8 cellular contexts compared by ENCODE assay signal in genomic region chr3:8443829-8444791, GRCh38. TPM values are rescaled to one million over a fixed set of nuclear protein-coding genes. Genes with fewer than 3 reads are reported as not detected.
A peak's percentile ranks its signal among the peaks of the same experiment; 100 is the strongest.
DNase-seq lines count a peak whose midpoint lies in the region; ATAC-seq, FAIRE-seq and TF ChIP-seq lines count a peak whose summit lies in the region.

No MANE protein-coding gene starts in this region.

- DNase-seq in GM12892 (ENCODE audit: insufficient read length) = no peak
- DNase-seq in MG63 = peak; percentile 88
- DNase-seq in amygdala (lab: John Stamatoyannopoulos, UW) = peak in 35 of 56 donors; percentile 12 to 61 (median 27)
- DNase-seq in left ventricle myocardium inferior = peak; percentile 77
- DNase-seq in activated T-cell treated with anti-CD3 and anti-CD28 coated beads, Interleukin-2, amount 50 U/mL, for 48 hours = no peak

- H3K4me3 ChIP-seq in MG63 = no peak overlapping the region
- peak overlapping the region; percentile 8 for H3K4me3 ChIP-seq in left ventricle myocardium inferior
- no peak overlapping the region for H3K4me3 ChIP-seq in rectal smooth muscle tissue (ENCODE audit: low read length)

- FAIRE-seq in GM12892 (lab: Jason Lieb, UNC) = peak; percentile 68

- peak overlapping the region; percentile 80 for H3K27ac ChIP-seq in left ventricle myocardium inferior (replicated peaks)
- H3K27ac ChIP-seq in rectal smooth muscle tissue (ENCODE audit: low read depth, low read length) = peak overlapping the region; percentile 82

- H3K36me3 ChIP-seq in MG63 (no peaks in the 10 kb centered on the region), left ventricle myocardium inferior (no peaks in the 10 kb centered on the region), rectal smooth muscle tissue (ENCODE audit: control insufficient read depth, insufficient read depth, low read length) (no peaks in the 10 kb centered on the region)

- H3K9me3 ChIP-seq in MG63 (no peaks in the 10 kb centered on the region), left ventricle myocardium inferior (replicated peaks) (no peaks in the 10 kb centered on the region)

- TF ChIP-seq POLR2A in GM12892 (IDR thresholded peaks at IDR 0.05; ENCODE audit: low read depth, low read length) = no peak

- no peak for TF ChIP-seq CTCF in left ventricle myocardium inferior (IDR thresholded peaks at IDR 0.05; ENCODE audit: borderline replicate concordance)

- intact Hi-C loops in left ventricle myocardium inferior (cut with micrococcal nuclease) = loop anchor here (5.0 kb wide), 2 partner anchors 163 to 178 kb away; no protein-coding TSS in a partner anchor

- peaks cover 45% of the 10 kb centered on the region for H3K4me1 ChIP-seq in left ventricle myocardium inferior
- H3K4me1 ChIP-seq in rectal smooth muscle tissue (ENCODE audit: control insufficient read depth, insufficient read depth, low read length) = peaks cover 18% of the 10 kb centered on the region

- no peak overlapping the region for H3K9ac ChIP-seq in rectal smooth muscle tissue (ENCODE audit: low read length)

- ATAC-seq in HG02571 (IDR thresholded peaks at IDR 0.05; ENCODE audit: unreplicated experiment) (no peak), GM21737 (IDR thresholded peaks at IDR 0.05; ENCODE audit: unreplicated experiment) (no peak)

- H3K27me3 ChIP-seq in MG63 (no peaks in the 10 kb centered on the region), left ventricle myocardium inferior (ENCODE audit: low read depth) (no peaks in the 10 kb centered on the region), rectal smooth muscle tissue (ENCODE audit: control insufficient read depth, insufficient read depth, low read length) (no peaks in the 10 kb centered on the region)

RNA-seq across cellular contexts. Expression of gene LMCD1, which starts 57.5 kb away (rescaled TPM):
- polyA plus RNA-seq in GM12892 (2012; ENCODE audit: missing spikeins) = 42.7 TPM
- total RNA-seq in MG63 (2014; rRNA removed; shearing (Covaris generic); ENCODE audit: low replicate concordance) = 2.6 and 3.4 TPM in 2 replicates
- total RNA-seq in left ventricle myocardium inferior = 72.9 TPM

Comparison
In these comparisons a context has a peak if more than half of its experiments do, and no peak if none do; other contexts are left out.
1. DNase-seq: peak in MG63 (single experiment), amygdala (35 of 56) and left ventricle myocardium inferior (single experiment); none in GM12892 (single experiment) and activated T-cell treated with anti-CD3 and anti-CD28 coated beads, Interleukin-2, amount 50 U/mL, for 48 hours (0 of 2).
2. RNA of gene LMCD1, which starts 57.5 kb away (total RNA-seq): 72.9 TPM in left ventricle myocardium inferior (single experiment); 2.6 to 3.4 TPM in MG63; every median in the first group is over 10 times any median in the second.